In genomic region chr11:33891714-33892327, GRCh38 we compare ENCODE assay signal across 8 cellular contexts. TPM values are rescaled to one million over a fixed set of nuclear protein-coding genes. Genes with fewer than 3 reads are reported as not detected.
A peak's percentile ranks its signal among the peaks of the same experiment; 100 is the strongest.
DNase-seq lines count a peak whose midpoint lies in the region; ATAC-seq, FAIRE-seq and TF ChIP-seq lines count a peak whose summit lies in the region.

Gene LMO2, minus strand, starts transcription at chr11:33892076. Its CDS starts 22,360 bp downstream, at chr11:33869716.

- H3K4me2 ChIP-seq in H1 (ENCODE audit: insufficient read depth in 1 of 2, low read depth in 2 of 2, low read length in 2 of 2): no peak within 1 kb of the TSS

- H3K56ac ChIP-seq in H1 (replicated peaks; ENCODE audit: insufficient read length, low read depth, low read length): no peak within 1 kb of the TSS

- H2AK5ac ChIP-seq in H1 (ENCODE audit: low read depth, low read length): no peak within 1 kb of the TSS

- no peak within 1 kb of the TSS for H3K23ac ChIP-seq in H1 (ENCODE audit: insufficient read length)

- no peak for TF ChIP-seq EP300 in H1 (IDR thresholded peaks at IDR 0.05; ENCODE audit: borderline replicate concordance in 1 of 2, low read depth in 2 of 2, low read length in 2 of 2)
- no peak for TF ChIP-seq EP300 in sigmoid colon (IDR thresholded peaks at IDR 0.05)

- CTCF ChIA-PET in H1 (lab: Charles Lee; ENCODE audit: partially characterized antibody): interaction anchor here (1.1 to 1.2 kb wide), 2 partner anchors 11 to 16 kb away, joined by 3 read pairs; no protein-coding TSS in a partner anchor

- H3K14ac ChIP-seq in H1 (ENCODE audit: insufficient read length): no peak within 1 kb of the TSS

- H3K4me1 ChIP-seq in H1 (replicated peaks in 1 of 4; ENCODE audit: control insufficient read depth in 3 of 4, insufficient read depth in 4 of 4, low read length in 3 of 4) (peaks cover 0 to 7% (median 3%) of the 10 kb centered on the region in 4 experiments; a peak in 3 of 7 replicates), sigmoid colon (no peaks in the 10 kb centered on the region)

- no peaks in the 10 kb centered on the region for H3K79me2 ChIP-seq in H1 (ENCODE audit: control insufficient read depth in 1 of 2, insufficient read depth in 2 of 2, low read length in 2 of 2)

- no peak within 1 kb of the TSS for H3K9ac ChIP-seq in H1 (replicated peaks in 1 of 4; ENCODE audit: extremely low read depth in 1 of 4, low read depth in 3 of 4, low read length in 3 of 4)

- no peak within 1 kb of the TSS for H2BK120ac ChIP-seq in H1 (replicated peaks; ENCODE audit: low read depth, low read length)

- H3K9me3 ChIP-seq in H1 (ENCODE audit: insufficient read depth in 2 of 2, low read depth in 1 of 2, low read length in 1 of 2): no peaks in the 10 kb centered on the region
- H3K9me3 ChIP-seq in sigmoid colon: no peaks in the 10 kb centered on the region

- H3K27ac ChIP-seq in H1 (ENCODE audit: low read depth, low read length) (no peak within 1 kb of the TSS), sigmoid colon (no peak within 1 kb of the TSS)

- H2AFZ ChIP-seq in H1 (ENCODE audit: low read length): no peak within 1 kb of the TSS

- H2BK12ac ChIP-seq in H1 (ENCODE audit: low read depth, low read length): no peak within 1 kb of the TSS

- no peak within 1 kb of the TSS; the same call in 1 of the 2 replicates for H4K8ac ChIP-seq in H1 (ENCODE audit: extremely low read depth, insufficient read depth, low read length)

- H4K20me1 ChIP-seq in H1 (replicated peaks in 1 of 2; ENCODE audit: control insufficient read depth in 1 of 2, insufficient read depth in 2 of 2, low read length in 2 of 2): no peaks in the 10 kb centered on the region

- H2BK20ac ChIP-seq in H1 (ENCODE audit: low read length): peak within 1 kb of the TSS; percentile 52; the same call in 1 of the 2 replicates

- H4K5ac ChIP-seq in H1 (ENCODE audit: insufficient read length, low read depth, low read length): no peak within 1 kb of the TSS

- no peak within 1 kb of the TSS for H4K91ac ChIP-seq in H1 (replicated peaks; ENCODE audit: insufficient read length, low read length)

- POLR2A ChIA-PET in H1 (lab: Charles Lee; ENCODE audit: partially characterized antibody): interaction anchor here (1.0 to 1.7 kb wide), 3 partner anchors 11 to 21 kb away, joined by 3 to 5 read pairs (median 4); no protein-coding TSS in a partner anchor

- TF ChIP-seq RAD21 in H1 (IDR thresholded peaks at IDR 0.05 in 1 of 2, conservative IDR thresholded peaks at IDR 0.05 in 1 of 2; ENCODE audit: low read depth in 2 of 2, low read length in 2 of 2): no peak

- intact Hi-C loops in sigmoid colon (cut with DNase I): no loop called here

- TF ChIP-seq CTCF in H1 (IDR thresholded peaks at IDR 0.05; ENCODE audit: control extremely low read depth in 1 of 3, insufficient read depth in 1 of 3, low read depth in 1 of 3, low read length in 3 of 3) (no peak), sigmoid colon (IDR thresholded peaks at IDR 0.05) (no peak)

- 0 out of 2 replicates have a peak within 1 kb of the TSS, but pooled peaks have one; percentile 11 for H2BK5ac ChIP-seq in H1 (ENCODE audit: low read depth, low read length)

- no peak within 1 kb of the TSS for H3K4ac ChIP-seq in H1 (replicated peaks; ENCODE audit: insufficient read length, low read depth, low read length)

- no peak within 1 kb of the TSS for H3K4me3 ChIP-seq in H1 (ENCODE audit: extremely low read depth in 1 of 4, insufficient read depth in 2 of 4, low read depth in 3 of 4, low read length in 4 of 4)
- H3K4me3 ChIP-seq in sigmoid colon: no peak within 1 kb of the TSS

- ATAC-seq in HG02642 (IDR thresholded peaks at IDR 0.05; ENCODE audit: poor library complexity, unreplicated experiment): peak; percentile 33
- ATAC-seq in GM18511 (IDR thresholded peaks at IDR 0.05; ENCODE audit: unreplicated experiment): no peak
- ATAC-seq in HG02852 (IDR thresholded peaks at IDR 0.05; ENCODE audit: unreplicated experiment): no peak

- no peak for FAIRE-seq in H1 (lab: Jason Lieb, UNC)

- H2BK15ac ChIP-seq in H1 (ENCODE audit: low read length): no peak within 1 kb of the TSS

- H3K36me3 ChIP-seq in H1 (ENCODE audit: control insufficient read depth in 2 of 4, insufficient read depth in 4 of 4, low read length in 3 of 4) (no peaks in the 10 kb centered on the region), sigmoid colon (no peaks in the 10 kb centered on the region)

- H3K18ac ChIP-seq in H1 (ENCODE audit: extremely low read depth, low read length): no peak within 1 kb of the TSS

- no peaks in the 10 kb centered on the region for H3K79me1 ChIP-seq in H1 (ENCODE audit: low read depth, low read length)

- H3K23me2 ChIP-seq in H1 (ENCODE audit: low read depth, low read length): no peaks in the 10 kb centered on the region

- DNase-seq in NCI-H345 treated with DMSO at 0.1 percent for 48 hours (lab: John Stamatoyannopoulos, UW; ENCODE audit: unreplicated experiment): peak; percentile 88
- DNase-seq in H1 (ENCODE audit: low read depth in 1 of 2, low spot score in 2 of 2): no peak
- DNase-seq in sigmoid colon: no peak
- DNase-seq in activated CD8-positive, alpha-beta memory T cell treated with anti-CD3 and anti-CD28 coated beads, Interleukin-2, amount 50 U/mL, for 4 hours: no peak
- no peak for DNase-seq in kidney glomerular epithelial cell (lab: John Stamatoyannopoulos, UW)

- TF ChIP-seq POLR2A in H1 (IDR thresholded peaks at IDR 0.05; ENCODE audit: control extremely low read depth in 1 of 2, low read depth in 2 of 2, low read length in 2 of 2) (no peak), sigmoid colon (IDR thresholded peaks at IDR 0.05) (no peak)

- WGBS in H1 (ENCODE audit: extremely low coverage in 1 of 2, insufficient coverage in 1 of 2, insufficient read length in 1 of 2, insufficient replicate concordance in 2 of 2, low coverage in 1 of 2, low lambda C conversion rate in 2 of 2, missing lambda C conversion rate in 1 of 2), 2 experiments: 84% methylated on average over 8 of the region's 9 CpGs; no CpG with 5 or more reads in 1 of the 2 experiments
- 54 to 64% methylated on average over 9 of the region's 9 CpGs for WGBS in sigmoid colon, 2 donors

- H3K27me3 ChIP-seq in H1 (replicated peaks in 1 of 4; ENCODE audit: control insufficient read depth in 3 of 4, extremely low read depth in 1 of 4, insufficient read depth in 3 of 4, low read length in 3 of 4): no peaks in the 10 kb centered on the region
- no peaks in the 10 kb centered on the region for H3K27me3 ChIP-seq in sigmoid colon

TF ChIP-seq in H1, 55 proteins besides CTCF, POLR2A, EP300 and RAD21:
- TF ChIP-seq RXRA (IDR thresholded peaks at IDR 0.05; ENCODE audit: insufficient read depth, low read depth, low read length): no peak
- no peak for TF ChIP-seq JUND (IDR thresholded peaks at IDR 0.05; ENCODE audit: low read length)
- no peak for TF ChIP-seq RFX5 (IDR thresholded peaks at IDR 0.05; ENCODE audit: borderline replicate concordance, low read depth, low read length)
- TF ChIP-seq E2F6 (IDR thresholded peaks at IDR 0.05): no peak
- no peak for TF ChIP-seq CHD1 (IDR thresholded peaks at IDR 0.05; ENCODE audit: low read depth, low read length)
- TF ChIP-seq SIRT6 (IDR thresholded peaks at IDR 0.05; ENCODE audit: low read length): no peak
- no peak for TF ChIP-seq HDAC6 (IDR thresholded peaks at IDR 0.05; ENCODE audit: low read depth, low read length)
- no peak for TF ChIP-seq TAF1 (IDR thresholded peaks at IDR 0.05; ENCODE audit: low read depth, low read length)
- no peak for TF ChIP-seq JUN (IDR thresholded peaks at IDR 0.05; ENCODE audit: low read depth, low read length)
- no peak for TF ChIP-seq SP2 (IDR thresholded peaks at IDR 0.05; ENCODE audit: low read length)
- TF ChIP-seq CTBP2 (IDR thresholded peaks at IDR 0.05; ENCODE audit: borderline replicate concordance, insufficient read depth, insufficient read length, low read length): no peak
- no peak for TF ChIP-seq RNF2 (IDR thresholded peaks at IDR 0.05; ENCODE audit: borderline replicate concordance, low read depth, low read length, missing control alignments, poor library complexity, severe bottlenecking)
- TF ChIP-seq SP4 (IDR thresholded peaks at IDR 0.05; ENCODE audit: low read length): no peak
- no peak for TF ChIP-seq TEAD4 (IDR thresholded peaks at IDR 0.05; ENCODE audit: low read depth, low read length)
- TF ChIP-seq BRCA1 (IDR thresholded peaks at IDR 0.05; ENCODE audit: low read depth, low read length): no peak
- TF ChIP-seq CREB1 (IDR thresholded peaks at IDR 0.05): no peak
- TF ChIP-seq BACH1 (IDR thresholded peaks at IDR 0.05; ENCODE audit: low read length): no peak
- TF ChIP-seq CBX5 (IDR thresholded peaks at IDR 0.05; ENCODE audit: low read depth, low read length): no peak

RNA-seq across cellular contexts. Expression of gene LMO2, which starts in this region (rescaled TPM):
- total RNA-seq in H1 (2021; fragmentation: NEBNext Ultra II Directional; extraction: Animal tissue kit (Norgen Biotek cat#: 25700)): 2.0 and 2.7 TPM in 2 replicates
- polyA plus RNA-seq in H1 (2011; rRNA removed): 1.2 and 1.6 TPM in 2 replicates
- polyA plus RNA-seq in H1 (2011; cell fraction: cytosol; rRNA removed): 2.2 TPM
- 0.98 TPM for polyA plus RNA-seq in H1 (2011; cell fraction: nucleus; rRNA removed)
- polyA plus RNA-seq in H1 (2012, experiment 1 of 2): 0.70 to 1.3 TPM (median 1.1 TPM) in 4 replicates
- 0.70 TPM for polyA plus RNA-seq in H1 (2012, experiment 2 of 2)
- 0.53 TPM for polyA plus RNA-seq in H1 (2013, experiment 1 of 2)
- polyA plus RNA-seq in H1 (2013, experiment 2 of 2): 0.44 TPM
- polyA minus RNA-seq in H1 (2011; rRNA and poly(A)+ RNA removed): 0.20 and 0.98 TPM in 2 replicates
- polyA minus RNA-seq in H1 (2011; cell fraction: cytosol; rRNA and poly(A)+ RNA removed): 0.95 TPM
- polyA minus RNA-seq in H1 (2011; cell fraction: nucleus; rRNA and poly(A)+ RNA removed): 3.5 TPM
- total RNA-seq in sigmoid colon: 10 to 100 TPM in 3 of 4 donors, 1 to 10 TPM in 1; 8.6 to 13.6 (median 12.0) TPM
- polyA plus RNA-seq in sigmoid colon: 10 to 100 TPM in 2 of 3 donors, 1 to 10 TPM in 1; 4.9 to 19.8 (median 12.3) TPM
